In genomic region chr3:141331370-141332318, GRCh38 we compare ENCODE assay signal across 9 cellular contexts. TPM values are rescaled to one million over a fixed set of nuclear protein-coding genes. Genes with fewer than 3 reads are reported as not detected.
DNase-seq lines count a peak whose midpoint lies in the region; ATAC-seq and TF ChIP-seq lines count a peak whose summit lies in the region.
"Had no signal": no experiment of that assay in that cellular context is flagged by ENCODE, and none has a peak within 500 bp of the region (broad histone marks: within the 10 kb centered on the region; RNA-seq: fewer than 3 reads in every experiment).

No MANE protein-coding gene starts in this region.

- POLR2A ChIA-PET in PC-3 (lab: Charles Lee; ENCODE audit: unreplicated experiment), result interaction anchor here (0.6 kb wide), 2 partner anchors 71 to 119 kb away, joined by 3 to 4 read pairs; no protein-coding TSS in a partner anchor

- no peaks in the 10 kb centered on the region for H3F3A ChIP-seq in PC-3 (ENCODE audit: low read length, unreplicated experiment)

- peak overlapping the region; percentile 43 for H3K4me2 ChIP-seq in PC-3 (ENCODE audit: low read length)
- H3K4me2 ChIP-seq in Karpas-422 (ENCODE audit: low read depth, low read length, poor library complexity, severe bottlenecking), result no peak overlapping the region

- DNase-seq in PC-3 (peak; percentile 81), fibroblast of pulmonary artery (ENCODE audit: low read depth) (peak; percentile 98), retina (peak; percentile 51), SK-N-DZ (ENCODE audit: low spot score) (no peak), Karpas-422 (no peak), left lobe of liver (ENCODE audit: low spot score) (no peak), cerebellum (ENCODE audit: low spot score) (no peak)

- no peaks in the 10 kb centered on the region for H3K27me3 ChIP-seq in PC-3 (ENCODE audit: low read length)
- no peaks in the 10 kb centered on the region for H3K27me3 ChIP-seq in Karpas-422 (ENCODE audit: low read length)
- H3K27me3 ChIP-seq: dorsolateral prefrontal cortex had no signal

- H3K27ac ChIP-seq in PC-3 (ENCODE audit: low read length) (peak overlapping the region; percentile 93), Karpas-422 (ENCODE audit: low read length) (no peak overlapping the region)

- H3K79me2 ChIP-seq in PC-3 (ENCODE audit: low read length) (no peaks in the 10 kb centered on the region), Karpas-422 (ENCODE audit: low read length) (no peaks in the 10 kb centered on the region)

- H4K20me1 ChIP-seq in PC-3 (ENCODE audit: low read length) (no peaks in the 10 kb centered on the region), Karpas-422 (ENCODE audit: insufficient read depth, low read depth, low read length) (no peaks in the 10 kb centered on the region)

- CTCF ChIA-PET in PC-3 (lab: Charles Lee), result no interaction called here

- H2AFZ ChIP-seq in PC-3 (ENCODE audit: low read length), result no peak overlapping the region
- no peak overlapping the region for H2AFZ ChIP-seq in Karpas-422 (ENCODE audit: low read length)

- ATAC-seq in GM18511 (IDR thresholded peaks at IDR 0.05; ENCODE audit: unreplicated experiment), result peak; percentile 46
- ATAC-seq in PC-3, result peak; percentile 97
- no peak for ATAC-seq in left lobe of liver

- no peaks in the 10 kb centered on the region for H3K36me3 ChIP-seq in PC-3 (ENCODE audit: low read depth, low read length)
- no peaks in the 10 kb centered on the region for H3K36me3 ChIP-seq in Karpas-422 (ENCODE audit: insufficient read depth, low read length)

- peaks cover 16% of the 10 kb centered on the region for H3K4me1 ChIP-seq in PC-3 (ENCODE audit: insufficient read depth, low read length)
- peaks cover under 1% of the 10 kb centered on the region; the same call in 1 of the 2 replicates for H3K4me1 ChIP-seq in Karpas-422 (ENCODE audit: low read length)

- intact Hi-C loops in PC-3 (cut with micrococcal nuclease), result no loop called here

- TF ChIP-seq CTCF in PC-3 (conservative IDR thresholded peaks at IDR 0.05; ENCODE audit: low read depth, low read length) (no peak), fibroblast of pulmonary artery (IDR thresholded peaks at IDR 0.05; ENCODE audit: low read length, missing control alignments) (no peak)

- H3K9me3 ChIP-seq in PC-3 (ENCODE audit: low read length) (no peaks in the 10 kb centered on the region), Karpas-422 (ENCODE audit: low read length) (no peaks in the 10 kb centered on the region)

- BruUV-seq in PC-3 (replicated peaks; lab: Mats Ljungman, UMichigan), result no TSS peak

- no peaks in the 10 kb centered on the region for H3K9me2 ChIP-seq in PC-3 (replicated peaks; ENCODE audit: low read length)
- no peaks in the 10 kb centered on the region for H3K9me2 ChIP-seq in Karpas-422 (replicated peaks; ENCODE audit: insufficient read depth, low read length)

- no peak overlapping the region for H3K4me3 ChIP-seq in PC-3 (ENCODE audit: low read length)
- H3K4me3 ChIP-seq in fibroblast of pulmonary artery (replicated peaks; ENCODE audit: low read depth, low read length), result no peak overlapping the region
- H3K4me3 ChIP-seq in Karpas-422 (ENCODE audit: low read length), result no peak overlapping the region
- H3K4me3 ChIP-seq: dorsolateral prefrontal cortex had no signal

- H3K9ac ChIP-seq in PC-3 (ENCODE audit: low read length) (peak overlapping the region; percentile 62), Karpas-422 (ENCODE audit: low read length) (no peak overlapping the region)

RNA-seq across cellular contexts. Expression of gene ZBTB38, which starts 36.7 kb away (rescaled TPM):
- total RNA-seq in PC-3 (2014; rRNA removed), result 17.0 and 19.6 TPM in 2 replicates
- 4.7 and 8.1 TPM in 2 replicates for polyA plus RNA-seq in SK-N-DZ (2014; cell fraction: cytosol; rRNA removed)
- 4.0 and 4.3 TPM in 2 replicates for polyA plus RNA-seq in SK-N-DZ (2014; cell fraction: nucleus; rRNA removed)
- total RNA-seq in Karpas-422 (2014; rRNA removed; shearing (Covaris generic); ENCODE audit: low replicate concordance), result 18.0 and 38.0 TPM in 2 replicates
- total RNA-seq in left lobe of liver, result 26.6 TPM
- total RNA-seq in cerebellum, result 103 TPM

Comparison
In these comparisons a context has a peak if more than half of its experiments do, and no peak if none do; other contexts are left out.
1. DNase-seq: peak in PC-3 (single experiment), fibroblast of pulmonary artery (single experiment) and retina (single experiment); none in SK-N-DZ (single experiment), Karpas-422 (single experiment), left lobe of liver (single experiment) and cerebellum (single experiment).